In the genomic region with DNA sequence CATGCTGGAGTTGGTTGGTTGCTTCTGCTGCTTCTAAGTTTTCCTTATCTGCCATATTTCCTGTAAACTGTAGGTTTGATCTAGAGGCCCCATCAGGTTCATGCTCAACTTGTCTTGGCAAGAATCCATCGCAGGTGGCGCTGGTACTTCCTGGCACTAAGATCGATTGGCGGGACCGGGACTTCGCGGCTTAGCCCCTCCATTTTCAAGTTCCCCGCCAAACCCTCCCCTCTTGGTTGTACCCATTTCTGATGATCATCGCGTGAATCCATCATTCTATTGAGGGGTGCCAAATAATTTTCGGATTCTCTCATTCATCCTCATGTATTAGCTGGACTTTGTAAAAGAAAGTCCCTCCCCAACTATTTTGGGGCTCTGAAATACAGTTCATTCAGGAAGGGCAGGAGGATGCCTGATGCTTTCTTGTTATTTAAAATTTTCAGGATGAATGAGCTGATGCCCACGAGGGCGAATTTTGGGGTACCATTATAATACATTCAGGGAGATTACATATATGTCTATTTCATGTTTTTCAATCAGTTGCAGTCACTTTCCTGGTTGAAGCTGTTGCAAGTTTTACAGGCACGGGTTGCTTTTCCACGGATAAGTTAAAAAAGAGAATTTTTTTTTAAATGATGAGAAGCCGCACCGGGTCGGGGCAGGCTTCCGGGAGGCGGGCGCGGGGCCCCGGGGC, we compare ENCODE assay signal across 8 cellular contexts.
DNase-seq lines count a peak whose midpoint lies in the region; ATAC-seq and TF ChIP-seq lines count a peak whose summit lies in the region.

No MANE protein-coding gene starts in this region.

- ATAC-seq in HG03139 (IDR thresholded peaks at IDR 0.05; ENCODE audit: unreplicated experiment) (peak; percentile 29), memory B cell (ENCODE audit: low read depth) (peak; percentile 51), GM19328 (IDR thresholded peaks at IDR 0.05; ENCODE audit: unreplicated experiment) (no peak)

- peaks cover 27% of the 10 kb centered on the region for H3K4me1 Mint-ChIP-seq in memory B cell

- H3K27ac Mint-ChIP-seq in memory B cell = peak overlapping the region; percentile 51

- peak overlapping the region; percentile 88 for H3K4me3 Mint-ChIP-seq in memory B cell

- TF ChIP-seq CTCF in GM13977 (IDR thresholded peaks at IDR 0.05; ENCODE audit: extremely low read depth, insufficient read depth, missing control alignments) (peak; percentile 57), choroid plexus epithelial cell (conservative IDR thresholded peaks at IDR 0.05; ENCODE audit: low read depth, low read length) (peak; percentile 25)

- peak overlapping the region; percentile 63 for H3K4me3 ChIP-seq in choroid plexus epithelial cell (ENCODE audit: low read depth, low read length)

- DNase-seq in GM13977 (ENCODE audit: low spot score) = peak; percentile 78
- peak; percentile 7 for DNase-seq in NCI-H446 treated with DMSO at 0.1 percent for 48 hours (lab: John Stamatoyannopoulos, UW)
- peak; percentile 68 for DNase-seq in activated CD4-positive, CD25-positive, alpha-beta regulatory T cell treated with anti-CD3 and anti-CD28 coated beads, Interleukin-2, amount 50 U/mL, for 16 hours (ENCODE audit: low read depth, low spot score)
- DNase-seq in choroid plexus epithelial cell (ENCODE audit: low read depth) = peak; percentile 39
- peak; percentile 72 to 77 for DNase-seq in memory B cell (ENCODE audit: low spot score in 2 of 2)
- DNase-seq in stimulated activated CD8-positive, alpha-beta memory T cell treated with anti-CD3 and anti-CD28 coated beads, Interleukin-15, amount 100 ng/mL, for 48 hours (ENCODE audit: low read depth in 2 of 2) = peak; percentile 74 to 76

- H3K9me3 Mint-ChIP-seq in memory B cell = no peaks in the 10 kb centered on the region

- no peaks in the 10 kb centered on the region for H3K27me3 Mint-ChIP-seq in memory B cell

- in situ Hi-C loops in GM13977 (cut with MboI; ENCODE audit: low pct_unique_long_range_greater_than_20kb, low sequenced_read_pairs, unreplicated experiment) = no loop called here

- H3K36me3 Mint-ChIP-seq in memory B cell = no peaks in the 10 kb centered on the region

Comparison
In these comparisons a context has a peak if more than half of its experiments do, and no peak if none do; other contexts are left out.
1. DNase-seq: peak in every context shown above with its lines; median percentile 78 in GM13977; 75 in stimulated activated CD8-positive, alpha-beta memory T cell treated with anti-CD3 and anti-CD28 coated beads, Interleukin-15, amount 100 ng/mL, for 48 hours; 74 in memory B cell; 68 in activated CD4-positive, CD25-positive, alpha-beta regulatory T cell treated with anti-CD3 and anti-CD28 coated beads, Interleukin-2, amount 50 U/mL, for 16 hours; 39 in choroid plexus epithelial cell; 7 in NCI-H446 treated with DMSO at 0.1 percent for 48 hours.